ENCODE assay signal across 8 cellular contexts in genomic region chr2:113390133-113390849, GRCh38. TPM values are rescaled to one million over a fixed set of nuclear protein-coding genes. Genes with fewer than 3 reads are reported as not detected.
DNase-seq lines count a peak whose midpoint lies in the region; ATAC-seq and TF ChIP-seq lines count a peak whose summit lies in the region.

No MANE protein-coding gene starts in this region.

- DNase-seq in activated gamma-delta T cell treated with Interleukin-2 at 50 U/mL for 16 hours: peak; percentile 42
- no peak for DNase-seq in activated gamma-delta T cell (lab: John Stamatoyannopoulos, UW)
- DNase-seq in T-helper 17 cell: peak; percentile 18 to 29 (median 27)
- DNase-seq in choroid plexus epithelial cell (ENCODE audit: low read depth): peak; percentile 85
- DNase-seq in lung (ENCODE audit: low spot score): peak; percentile 70
- DNase-seq in stimulated activated CD8-positive, alpha-beta memory T cell treated with anti-CD3 and anti-CD28 coated beads, Interleukin-12 subunit alpha, Interleukin-12 subunit beta, amount 100 ng/mL, for 24 hours (ENCODE audit: extremely low read depth): peak; percentile 27
- DNase-seq in HUDEP-2 (lab: John Stamatoyannopoulos, UW; ENCODE audit: unreplicated experiment in 76 of 76): no peak

- H3K4me1 Mint-ChIP-seq in T-helper 17 cell: peaks cover 12% of the 10 kb centered on the region

- 5 to 9% methylated on average over 11 of the region's 11 CpGs for WGBS in lung, 2 donors

- peak; percentile 87 for TF ChIP-seq CTCF in choroid plexus epithelial cell (conservative IDR thresholded peaks at IDR 0.05; ENCODE audit: low read depth, low read length)
- peak; percentile 99 for TF ChIP-seq CTCF in lung (IDR thresholded peaks at IDR 0.05; ENCODE audit: control extremely low read depth, extremely low read depth)

- peaks cover 0 to 2% of the 10 kb centered on the region in 2 donors for H3K4me1 ChIP-seq in lung (ENCODE audit: control insufficient read depth in 2 of 2, insufficient read depth in 2 of 2, low read length in 2 of 2)

- peaks cover 31% of the 10 kb centered on the region for H3K27me3 Mint-ChIP-seq in T-helper 17 cell

- peak; percentile 89 for ATAC-seq in HG03066 (IDR thresholded peaks at IDR 0.05; ENCODE audit: low read depth, unreplicated experiment)
- peak; percentile 99 for ATAC-seq in T-helper 17 cell
- ATAC-seq in lung (ENCODE audit: insufficient read depth, low FRiP score): peak; percentile 99

- no peaks in the 10 kb centered on the region for H3K36me3 ChIP-seq in lung (ENCODE audit: control insufficient read depth in 2 of 2, insufficient read depth in 2 of 2, low read length in 2 of 2)

- peak overlapping the region in 1 of 2 donors; percentile 45 for H3K27ac ChIP-seq in lung (ENCODE audit: low read depth in 1 of 2, low read length in 1 of 2)

- peak overlapping the region; percentile 73 for H3K27ac Mint-ChIP-seq in T-helper 17 cell

- H3K9me3 ChIP-seq in T-helper 17 cell (ENCODE audit: control insufficient read depth, low read length, poor library complexity, severe bottlenecking): no peaks in the 10 kb centered on the region
- no peaks in the 10 kb centered on the region for H3K9me3 ChIP-seq in lung (ENCODE audit: control insufficient read depth in 2 of 2, insufficient read depth in 1 of 2, low read length in 1 of 2)

- peak overlapping the region; percentile 77 for H3K4me3 Mint-ChIP-seq in T-helper 17 cell

- no peaks in the 10 kb centered on the region for H3K27me3 ChIP-seq in lung (ENCODE audit: control insufficient read depth, insufficient read depth)

- peaks cover 4% of the 10 kb centered on the region for H3K36me3 Mint-ChIP-seq in T-helper 17 cell (ENCODE audit: low read depth)

- H3K4me3 ChIP-seq in choroid plexus epithelial cell (ENCODE audit: low read depth, low read length) (no peak overlapping the region), lung (no peak overlapping the region)

RNA-seq across cellular contexts. Expression of gene ZNG1B, which starts 47.2 kb away (rescaled TPM):
- total RNA-seq in T-helper 17 cell (10 to 100 TPM; 33.3 to 35.6 TPM), lung (10 to 100 TPM; 33.2 to 37.1 TPM)
- 10 to 100 TPM; 25.8 to 32.8 TPM for polyA plus RNA-seq in lung

Comparison
In these comparisons a context has a peak if more than half of its experiments do, and no peak if none do; other contexts are left out.
1. DNase-seq: peak in activated gamma-delta T cell treated with Interleukin-2 at 50 U/mL for 16 hours (single experiment), T-helper 17 cell (3 of 3), choroid plexus epithelial cell (single experiment), lung (single experiment) and stimulated activated CD8-positive, alpha-beta memory T cell treated with anti-CD3 and anti-CD28 coated beads, Interleukin-12 subunit alpha, Interleukin-12 subunit beta, amount 100 ng/mL, for 24 hours (single experiment); none in activated gamma-delta T cell (single experiment) and HUDEP-2 (0 of 76).
2. Peak in every context shown above with its lines, with median percentiles within 50 percentile points of each other: ATAC-seq.